Comparison of ENCODE assay signal across 1 cellular context in genomic region chr5:150142800-150143724, GRCh38.
A peak's percentile ranks its signal among the peaks of the same experiment; 100 is the strongest.
TF ChIP-seq lines count a peak whose summit lies in the region.

No MANE protein-coding gene starts in this region.

TF ChIP-seq in A549, 52 proteins besides CTCF, POLR2A, EP300 and RAD21 (continued from another document):
- TF ChIP-seq FOSL2 (IDR thresholded peaks at IDR 0.05) (peak; percentile 84), FOSL2 (CRISPR knock-in tag; IDR thresholded peaks at IDR 0.05) (peak; percentile 86), NPAS2 (CRISPR knock-in tag; IDR thresholded peaks at IDR 0.05; ENCODE audit: borderline replicate concordance) (no peak), NFE2L2 (conservative IDR thresholded peaks at IDR 0.05; ENCODE audit: low read length) (no peak), MAX (IDR thresholded peaks at IDR 0.05) (peak; percentile 52; the same call in 1 of the 2 replicates)
- TF ChIP-seq, protein P1, sequence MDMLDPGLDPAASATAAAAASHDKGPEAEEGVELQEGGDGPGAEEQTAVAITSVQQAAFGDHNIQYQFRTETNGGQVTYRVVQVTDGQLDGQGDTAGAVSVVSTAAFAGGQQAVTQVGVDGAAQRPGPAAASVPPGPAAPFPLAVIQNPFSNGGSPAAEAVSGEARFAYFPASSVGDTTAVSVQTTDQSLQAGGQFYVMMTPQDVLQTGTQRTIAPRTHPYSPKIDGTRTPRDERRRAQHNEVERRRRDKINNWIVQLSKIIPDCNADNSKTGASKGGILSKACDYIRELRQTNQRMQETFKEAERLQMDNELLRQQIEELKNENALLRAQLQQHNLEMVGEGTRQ (IDR thresholded peaks at IDR 0.05), result peak; percentile 44; the same call in 1 of the 2 replicates
